In genomic region chr6:127710668-127711067, GRCh38 we compare ENCODE assay signal across 20 cellular contexts.
A peak's percentile ranks its signal among the peaks of the same experiment; 100 is the strongest.
DNase-seq lines count a peak whose midpoint lies in the region; ATAC-seq and TF ChIP-seq lines count a peak whose summit lies in the region.
"Had no signal": no experiment of that assay in that cellular context is flagged by ENCODE, and none has a peak within 500 bp of the region (broad histone marks: within the 10 kb centered on the region; RNA-seq: fewer than 3 reads in every experiment).

No MANE protein-coding gene starts in this region.

- H3K4me1 Mint-ChIP-seq in activated CD8-positive, alpha-beta T cell treated with anti-CD3 and anti-CD28 coated beads, Interleukin-2, amount 10 ng/mL, durations not matched to agents 7 days and 5 days (ENCODE audit: low read depth) = peaks cover 2% of the 10 kb centered on the region
- peaks cover 6% of the 10 kb centered on the region for H3K4me1 Mint-ChIP-seq in activated CD8-positive, alpha-beta T cell treated with anti-CD3 and anti-CD28 coated beads for 36 hours (ENCODE audit: low read depth)
- peaks cover 9% of the 10 kb centered on the region for H3K4me1 Mint-ChIP-seq in activated naive CD8-positive, alpha-beta T cell treated with anti-CD3 and anti-CD28 coated beads, Interleukin-2, amount 10 ng/mL, durations not matched to agents 7 days and 5 days
- peaks cover 15% of the 10 kb centered on the region for H3K4me1 Mint-ChIP-seq in activated naive CD8-positive, alpha-beta T cell treated with anti-CD3 and anti-CD28 coated beads for 36 hours
- H3K4me1 Mint-ChIP-seq in central memory CD8-positive, alpha-beta T cell = peaks cover 35% of the 10 kb centered on the region

- POLR2A ChIA-PET in activated CD8-positive, alpha-beta T cell treated with anti-CD3 and anti-CD28 coated beads, Interleukin-2, amount 10 ng/mL, durations not matched to agents 7 days and 5 days (lab: Charles Lee) = interaction anchor here (0.6 kb wide), 1 partner anchor 43 kb away, joined by 3 read pairs; no protein-coding TSS in a partner anchor
- POLR2A ChIA-PET in activated CD8-positive, alpha-beta T cell treated with anti-CD3 and anti-CD28 coated beads for 36 hours (lab: Charles Lee) = no interaction called here
- POLR2A ChIA-PET in activated naive CD8-positive, alpha-beta T cell treated with anti-CD3 and anti-CD28 coated beads, Interleukin-2, amount 10 ng/mL, durations not matched to agents 7 days and 5 days (lab: Charles Lee) = no interaction called here

- H3K9me3 Mint-ChIP-seq in activated CD8-positive, alpha-beta T cell treated with anti-CD3 and anti-CD28 coated beads, Interleukin-2, amount 10 ng/mL, durations not matched to agents 7 days and 5 days (ENCODE audit: insufficient read depth) = peaks cover 5% of the 10 kb centered on the region
- H3K9me3 Mint-ChIP-seq in activated CD8-positive, alpha-beta T cell treated with anti-CD3 and anti-CD28 coated beads for 36 hours = peaks cover 9% of the 10 kb centered on the region
- peaks cover 12% of the 10 kb centered on the region for H3K9me3 Mint-ChIP-seq in activated naive CD8-positive, alpha-beta T cell treated with anti-CD3 and anti-CD28 coated beads, Interleukin-2, amount 10 ng/mL, durations not matched to agents 7 days and 5 days
- peaks cover 4% of the 10 kb centered on the region for H3K9me3 Mint-ChIP-seq in activated naive CD8-positive, alpha-beta T cell treated with anti-CD3 and anti-CD28 coated beads for 36 hours
- H3K9me3 Mint-ChIP-seq in central memory CD8-positive, alpha-beta T cell = peaks cover 10% of the 10 kb centered on the region

- no peak overlapping the region for H3K4me3 Mint-ChIP-seq in activated CD8-positive, alpha-beta T cell treated with anti-CD3 and anti-CD28 coated beads, Interleukin-2, amount 10 ng/mL, durations not matched to agents 7 days and 5 days
- no peak overlapping the region for H3K4me3 Mint-ChIP-seq in activated CD8-positive, alpha-beta T cell treated with anti-CD3 and anti-CD28 coated beads for 36 hours
- H3K4me3 Mint-ChIP-seq in activated naive CD8-positive, alpha-beta T cell treated with anti-CD3 and anti-CD28 coated beads, Interleukin-2, amount 10 ng/mL, durations not matched to agents 7 days and 5 days = no peak overlapping the region
- no peak overlapping the region for H3K4me3 Mint-ChIP-seq in activated naive CD8-positive, alpha-beta T cell treated with anti-CD3 and anti-CD28 coated beads for 36 hours
- no peak overlapping the region for H3K4me3 Mint-ChIP-seq in central memory CD8-positive, alpha-beta T cell
- H3K4me3 Mint-ChIP-seq: CD4-positive, alpha-beta memory T cell had no signal

- H3K36me3 Mint-ChIP-seq in activated CD8-positive, alpha-beta T cell treated with anti-CD3 and anti-CD28 coated beads, Interleukin-2, amount 10 ng/mL, durations not matched to agents 7 days and 5 days (ENCODE audit: low read depth) = peaks cover 77% of the 10 kb centered on the region
- peaks cover 60% of the 10 kb centered on the region for H3K36me3 Mint-ChIP-seq in activated CD8-positive, alpha-beta T cell treated with anti-CD3 and anti-CD28 coated beads for 36 hours (ENCODE audit: low read depth)
- peaks cover 68% of the 10 kb centered on the region for H3K36me3 Mint-ChIP-seq in activated naive CD8-positive, alpha-beta T cell treated with anti-CD3 and anti-CD28 coated beads, Interleukin-2, amount 10 ng/mL, durations not matched to agents 7 days and 5 days
- H3K36me3 Mint-ChIP-seq in activated naive CD8-positive, alpha-beta T cell treated with anti-CD3 and anti-CD28 coated beads for 36 hours = peaks cover 61% of the 10 kb centered on the region
- H3K36me3 Mint-ChIP-seq in central memory CD8-positive, alpha-beta T cell (ENCODE audit: insufficient read depth) = peaks cover 47% of the 10 kb centered on the region

- H3K27ac Mint-ChIP-seq in activated CD8-positive, alpha-beta T cell treated with anti-CD3 and anti-CD28 coated beads, Interleukin-2, amount 10 ng/mL, durations not matched to agents 7 days and 5 days = peak overlapping the region; percentile 12
- no peak overlapping the region for H3K27ac Mint-ChIP-seq in activated CD8-positive, alpha-beta T cell treated with anti-CD3 and anti-CD28 coated beads for 36 hours
- peak overlapping the region; percentile 72 for H3K27ac Mint-ChIP-seq in activated naive CD8-positive, alpha-beta T cell treated with anti-CD3 and anti-CD28 coated beads, Interleukin-2, amount 10 ng/mL, durations not matched to agents 7 days and 5 days
- no peak overlapping the region for H3K27ac Mint-ChIP-seq in activated naive CD8-positive, alpha-beta T cell treated with anti-CD3 and anti-CD28 coated beads for 36 hours
- H3K27ac Mint-ChIP-seq in central memory CD8-positive, alpha-beta T cell (ENCODE audit: low read depth) = peak overlapping the region; percentile 64

- TF ChIP-seq CTCF in activated CD8-positive, alpha-beta T cell treated with anti-CD3 and anti-CD28 coated beads for 36 hours (IDR thresholded peaks at IDR 0.05) = no peak

- CTCF ChIA-PET in activated CD8-positive, alpha-beta T cell treated with anti-CD3 and anti-CD28 coated beads, Interleukin-2, amount 10 ng/mL, durations not matched to agents 7 days and 5 days (lab: Charles Lee) = interaction anchor here (0.6 to 1.4 kb wide), 2 partner anchors 26 to 279 kb away, joined by 3 to 4 read pairs; no protein-coding TSS in a partner anchor
- CTCF ChIA-PET in activated CD8-positive, alpha-beta T cell treated with anti-CD3 and anti-CD28 coated beads for 36 hours (lab: Charles Lee) = interaction anchor here (0.9 kb wide), 1 partner anchor 27 kb away, joined by 3 read pairs; no protein-coding TSS in a partner anchor

- no peak for DNase-seq in activated CD8-positive, alpha-beta T cell treated with anti-CD3 and anti-CD28 coated beads, Interleukin-2, amount 10 ng/mL, durations not matched to agents 7 days and 5 days
- no peak for DNase-seq in activated CD8-positive, alpha-beta T cell treated with anti-CD3 and anti-CD28 coated beads for 36 hours
- DNase-seq in activated naive CD8-positive, alpha-beta T cell treated with anti-CD3 and anti-CD28 coated beads, Interleukin-2, amount 10 ng/mL, durations not matched to agents 7 days and 5 days = no peak
- DNase-seq in activated naive CD8-positive, alpha-beta T cell treated with anti-CD3 and anti-CD28 coated beads for 36 hours = no peak
- no peak for DNase-seq in central memory CD8-positive, alpha-beta T cell (ENCODE audit: low spot score in 2 of 2)
- DNase-seq in NCI-H187 (lab: John Stamatoyannopoulos, UW) (no peak), NCI-H1105 treated with DMSO at 0.1 percent for 48 hours (lab: John Stamatoyannopoulos, UW) (no peak)
- DNase-seq: AML-193; Caco-2; CD4-positive, alpha-beta memory T cell; GM23248; H7; Karpas-422; NCI-H1092; NCI-H1436; NCI-H187 treated with DMSO at 0.1 percent for 48 hours; NCI-H446; NCI-H524 treated with DMSO at 0.1 percent for 48 hours; NCI-H774; SJCRH30 had no signal

- no peaks in the 10 kb centered on the region for H3K27me3 Mint-ChIP-seq in activated CD8-positive, alpha-beta T cell treated with anti-CD3 and anti-CD28 coated beads, Interleukin-2, amount 10 ng/mL, durations not matched to agents 7 days and 5 days (ENCODE audit: low read depth)
- no peaks in the 10 kb centered on the region for H3K27me3 Mint-ChIP-seq in activated CD8-positive, alpha-beta T cell treated with anti-CD3 and anti-CD28 coated beads for 36 hours
- H3K27me3 Mint-ChIP-seq in activated naive CD8-positive, alpha-beta T cell treated with anti-CD3 and anti-CD28 coated beads, Interleukin-2, amount 10 ng/mL, durations not matched to agents 7 days and 5 days = no peaks in the 10 kb centered on the region
- no peaks in the 10 kb centered on the region for H3K27me3 Mint-ChIP-seq in activated naive CD8-positive, alpha-beta T cell treated with anti-CD3 and anti-CD28 coated beads for 36 hours
- no peaks in the 10 kb centered on the region for H3K27me3 Mint-ChIP-seq in central memory CD8-positive, alpha-beta T cell
- H3K27me3 Mint-ChIP-seq: CD4-positive, alpha-beta memory T cell had no signal

- no peak for ATAC-seq in activated CD8-positive, alpha-beta T cell treated with anti-CD3 and anti-CD28 coated beads, Interleukin-2, amount 10 ng/mL, durations not matched to agents 7 days and 5 days
- ATAC-seq in activated CD8-positive, alpha-beta T cell treated with anti-CD3 and anti-CD28 coated beads for 36 hours = no peak
- no peak for ATAC-seq in activated naive CD8-positive, alpha-beta T cell treated with anti-CD3 and anti-CD28 coated beads, Interleukin-2, amount 10 ng/mL, durations not matched to agents 7 days and 5 days (ENCODE audit: low read depth)
- no peak for ATAC-seq in central memory CD8-positive, alpha-beta T cell (replicated peaks; ENCODE audit: extremely low read depth, poor library complexity, severe bottlenecking)

- intact Hi-C loops in activated CD8-positive, alpha-beta T cell treated with anti-CD3 and anti-CD28 coated beads for 36 hours (cut with micrococcal nuclease) = no loop called here

Comparison
In these comparisons a context has a peak if more than half of its experiments do, and no peak if none do; other contexts are left out.
1. H3K27ac Mint-ChIP-seq: peak in activated CD8-positive, alpha-beta T cell treated with anti-CD3 and anti-CD28 coated beads, Interleukin-2, amount 10 ng/mL, durations not matched to agents 7 days and 5 days (single experiment), activated naive CD8-positive, alpha-beta T cell treated with anti-CD3 and anti-CD28 coated beads, Interleukin-2, amount 10 ng/mL, durations not matched to agents 7 days and 5 days (single experiment) and central memory CD8-positive, alpha-beta T cell (single experiment); none in activated CD8-positive, alpha-beta T cell treated with anti-CD3 and anti-CD28 coated beads for 36 hours (single experiment) and activated naive CD8-positive, alpha-beta T cell treated with anti-CD3 and anti-CD28 coated beads for 36 hours (single experiment).